29 cellular contexts compared by ENCODE assay signal in the genomic region with DNA sequence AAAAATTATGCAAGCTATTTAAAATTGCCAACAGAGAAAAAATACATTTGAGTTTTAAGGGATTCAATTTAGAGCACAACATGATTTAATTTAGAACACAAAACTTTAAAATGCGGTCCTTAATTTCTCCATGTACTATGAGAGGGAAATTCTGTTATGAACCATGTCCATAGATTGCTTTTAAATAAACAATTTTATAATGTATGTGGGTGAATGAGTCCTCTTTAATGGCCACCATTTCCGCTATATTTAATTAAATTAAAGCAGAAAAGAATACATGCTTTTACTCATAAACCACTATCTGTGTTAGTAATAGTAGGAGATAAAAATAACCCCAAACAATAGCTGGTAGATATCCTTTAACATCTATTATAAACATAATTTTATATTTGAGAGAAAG.
"Had no signal": no experiment of that assay in that cellular context is flagged by ENCODE, and none has a peak within 500 bp of the region (broad histone marks: within the 10 kb centered on the region; RNA-seq: fewer than 3 reads in every experiment).

No MANE protein-coding gene starts in this region.

- H2AFZ ChIP-seq: hepatocyte had no signal

- H3K27me3 Mint-ChIP-seq: dendritic cell treated with granulocyte-macrophage colony-stimulating factor and Interleukin-4, amounts not matched to agents 40 ng/mL and 50 ng/mL, for 4 days; effector memory CD8-positive, alpha-beta T cell had no signal

- H3K4me3 Mint-ChIP-seq: dendritic cell treated with granulocyte-macrophage colony-stimulating factor and Interleukin-4, amounts not matched to agents 40 ng/mL and 50 ng/mL, for 4 days; effector memory CD8-positive, alpha-beta T cell; endodermal cell had no signal

- H3K4me2 ChIP-seq: hepatocyte had no signal

- H3K36me3 ChIP-seq: colonic mucosa, esophagus muscularis mucosa, esophagus squamous epithelium, gastrocnemius medialis, gastroesophageal sphincter, heart left ventricle, heart right ventricle had no signal

- H3K27ac ChIP-seq: colonic mucosa, coronary artery, dorsolateral prefrontal cortex, epithelial cell of prostate, esophagus muscularis mucosa, esophagus squamous epithelium, foreskin keratinocyte, gastrocnemius medialis, gastroesophageal sphincter, heart left ventricle, heart right ventricle, hepatocyte had no signal

- H3K79me2 ChIP-seq: hepatocyte had no signal

- H3K9me3 Mint-ChIP-seq: effector memory CD8-positive, alpha-beta T cell had no signal

- ATAC-seq: effector memory CD8-positive, alpha-beta T cell; esophagus mucosa; foreskin keratinocyte; gastrocnemius medialis; gastroesophageal sphincter; heart left ventricle; heart right ventricle had no signal

- FAIRE-seq: endometrium, endothelial cell of umbilical vein, frontal cortex had no signal

- H3K27ac Mint-ChIP-seq: dendritic cell treated with granulocyte-macrophage colony-stimulating factor and Interleukin-4, amounts not matched to agents 40 ng/mL and 50 ng/mL, for 4 days; effector memory CD8-positive, alpha-beta T cell; endodermal cell had no signal

- H3K4me1 ChIP-seq: colonic mucosa, esophagus squamous epithelium, foreskin keratinocyte, heart left ventricle, heart right ventricle had no signal

- H3K4me1 Mint-ChIP-seq: endodermal cell had no signal

- H3K9me3 ChIP-seq: colonic mucosa, esophagus muscularis mucosa, esophagus squamous epithelium, gastrocnemius medialis, gastroesophageal sphincter, heart left ventricle had no signal

- H3K27me3 ChIP-seq: colonic mucosa, dorsolateral prefrontal cortex, esophagus muscularis mucosa, esophagus squamous epithelium, foreskin keratinocyte, gastrocnemius medialis, gastroesophageal sphincter, heart left ventricle, heart right ventricle, hepatocyte had no signal

- H3K4me3 ChIP-seq: colonic mucosa, coronary artery, dorsolateral prefrontal cortex, esophagus muscularis mucosa, esophagus squamous epithelium, gastrocnemius medialis, gastroesophageal sphincter, heart left ventricle, heart right ventricle, hepatocyte had no signal

- DNase-seq: colonic mucosa; cortex of kidney; dermis blood vessel endothelial cell; dorsolateral prefrontal cortex; effector CD4-positive, alpha-beta T cell; effector CD8-positive, alpha-beta T cell; effector memory CD4-positive, alpha-beta T cell; effector memory CD8-positive, alpha-beta T cell; endodermal cell; erythroblast; esophagus squamous epithelium; foreskin fibroblast; foreskin keratinocyte; foreskin melanocyte; gastrocnemius medialis; glutamatergic neuron; head of caudate nucleus; heart left ventricle; heart right ventricle had no signal
